14 cellular contexts compared by ENCODE assay signal in genomic region chr4:85557016-85557901, GRCh38.
DNase-seq lines count a peak whose midpoint lies in the region; ATAC-seq and TF ChIP-seq lines count a peak whose summit lies in the region.
"Had no signal": no experiment of that assay in that cellular context is flagged by ENCODE, and none has a peak within 500 bp of the region (broad histone marks: within the 10 kb centered on the region; RNA-seq: fewer than 3 reads in every experiment).

No MANE protein-coding gene starts in this region.

- DNase-seq in Daoy (ENCODE audit: low read depth) (peak; percentile 31), SK-N-DZ (ENCODE audit: low spot score) (no peak), SW480 (ENCODE audit: low spot score) (no peak), foreskin fibroblast (no peak), osteocyte (ENCODE audit: extremely low spot score, unreplicated experiment) (no peak)
- DNase-seq: activated CD8-positive, alpha-beta memory T cell treated with anti-CD3 and anti-CD28 coated beads, Interleukin-2, amount 10 ng/mL, durations not matched to agents 7 days and 5 days; hypothalamus; NCI-H1105 had no signal

- H3K79me2 ChIP-seq in OCI-LY1 (ENCODE audit: insufficient read depth, low read length) = peaks cover 74% of the 10 kb centered on the region

- H3K4me3 ChIP-seq in OCI-LY1 (ENCODE audit: low read depth, low read length, poor library complexity, severe bottlenecking) (peak overlapping the region; percentile 22), foreskin fibroblast (ENCODE audit: low read depth in 1 of 2, low read length in 2 of 2) (no peak overlapping the region)

- no peak overlapping the region for H3K27ac Mint-ChIP-seq in osteocyte (ENCODE audit: unreplicated experiment)
- H3K27ac Mint-ChIP-seq: activated CD8-positive, alpha-beta memory T cell treated with anti-CD3 and anti-CD28 coated beads, Interleukin-2, amount 10 ng/mL, durations not matched to agents 7 days and 5 days; nephron had no signal

- ATAC-seq in GM19328 (IDR thresholded peaks at IDR 0.05; ENCODE audit: unreplicated experiment) (peak; percentile 91), HG02885 (IDR thresholded peaks at IDR 0.05; ENCODE audit: poor library complexity, unreplicated experiment) (peak; percentile 90)
- ATAC-seq: activated CD8-positive, alpha-beta memory T cell treated with anti-CD3 and anti-CD28 coated beads, Interleukin-2, amount 10 ng/mL, durations not matched to agents 7 days and 5 days had no signal

- H3K9me3 ChIP-seq in OCI-LY1 (ENCODE audit: low read length) = peaks cover 4% of the 10 kb centered on the region

- no peaks in the 10 kb centered on the region for H3K9me2 ChIP-seq in OCI-LY1 (ENCODE audit: low read depth, low read length)

- peaks cover 57% of the 10 kb centered on the region for H3K36me3 ChIP-seq in OCI-LY1 (ENCODE audit: insufficient read depth, low read length)

- peak overlapping the region; percentile 50 for H3K4me2 ChIP-seq in OCI-LY1 (ENCODE audit: low read length)

- H4K20me1 ChIP-seq in OCI-LY1 (ENCODE audit: insufficient read depth, low read length) = no peaks in the 10 kb centered on the region

- H3K27me3 ChIP-seq in OCI-LY1 (ENCODE audit: insufficient read depth, low read length) = no peaks in the 10 kb centered on the region

- H3K27ac ChIP-seq in OCI-LY1 (ENCODE audit: low read depth, low read length, poor library complexity, severe bottlenecking) = peak overlapping the region; percentile 97
- H3K27ac ChIP-seq: RWPE1 had no signal

- no peaks in the 10 kb centered on the region for H3F3A ChIP-seq in OCI-LY1 (ENCODE audit: insufficient read depth, low read length)

- peaks cover 11% of the 10 kb centered on the region for H3K9me3 Mint-ChIP-seq in osteocyte (ENCODE audit: unreplicated experiment)

- no peak overlapping the region for H3K4me3 Mint-ChIP-seq in osteocyte (ENCODE audit: unreplicated experiment)
- H3K4me3 Mint-ChIP-seq: activated CD8-positive, alpha-beta memory T cell treated with anti-CD3 and anti-CD28 coated beads, Interleukin-2, amount 10 ng/mL, durations not matched to agents 7 days and 5 days; central memory CD8-positive, alpha-beta T cell; nephron had no signal

- H3K9ac ChIP-seq in OCI-LY1 (ENCODE audit: low read length) = peak overlapping the region; percentile 65

- H3K36me3 Mint-ChIP-seq in osteocyte (ENCODE audit: unreplicated experiment) = no peaks in the 10 kb centered on the region
- H3K36me3 Mint-ChIP-seq: activated CD8-positive, alpha-beta memory T cell treated with anti-CD3 and anti-CD28 coated beads, Interleukin-2, amount 10 ng/mL, durations not matched to agents 7 days and 5 days had no signal

- H3K4me1 Mint-ChIP-seq in osteocyte (ENCODE audit: unreplicated experiment) = no peaks in the 10 kb centered on the region
- H3K4me1 Mint-ChIP-seq: activated CD8-positive, alpha-beta memory T cell treated with anti-CD3 and anti-CD28 coated beads, Interleukin-2, amount 10 ng/mL, durations not matched to agents 7 days and 5 days; central memory CD8-positive, alpha-beta T cell had no signal

- peaks cover 20% of the 10 kb centered on the region for H3K27me3 Mint-ChIP-seq in osteocyte (ENCODE audit: unreplicated experiment)
- H3K27me3 Mint-ChIP-seq: activated CD8-positive, alpha-beta memory T cell treated with anti-CD3 and anti-CD28 coated beads, Interleukin-2, amount 10 ng/mL, durations not matched to agents 7 days and 5 days; central memory CD8-positive, alpha-beta T cell had no signal

- peaks cover 64% of the 10 kb centered on the region for H3K4me1 ChIP-seq in OCI-LY1 (ENCODE audit: insufficient read depth, low read length, severe bottlenecking)

- H2AFZ ChIP-seq in OCI-LY1 (ENCODE audit: low read length) = no peak overlapping the region

- TF ChIP-seq CTCF in OCI-LY1 (IDR thresholded peaks at IDR 0.05; ENCODE audit: low read length) (no peak), foreskin fibroblast (IDR thresholded peaks at IDR 0.05; ENCODE audit: low read depth, low read length) (no peak), osteocyte (IDR thresholded peaks at IDR 0.05) (no peak)
